Comparison of ENCODE assay signal across 21 cellular contexts in genomic region chr4:55528495-55528894, GRCh38.
"Had no signal": no experiment of that assay in that cellular context is flagged by ENCODE, and none has a peak within 500 bp of the region (broad histone marks: within the 10 kb centered on the region; RNA-seq: fewer than 3 reads in every experiment).

No MANE protein-coding gene starts in this region.

- H3K4me3 ChIP-seq: SJSA1, SK-N-MC had no signal

- H3K9ac ChIP-seq: KMS-11 had no signal

- H3K27me3 ChIP-seq: SJSA1 had no signal

- ATAC-seq: HepG2 had no signal

- H3K9me3 ChIP-seq: SJSA1 had no signal

- H3K27ac ChIP-seq: KMS-11, SJSA1, SK-N-MC had no signal

- H3K4me2 ChIP-seq: KMS-11 had no signal

- FAIRE-seq: HepG2, RCC 7860 had no signal

- DNase-seq: IMR-90, Kasumi-1, MM.1S, NCI-H1092 treated with DMSO at 0.1 percent for 48 hours, NCI-H1436, NCI-H187, NCI-H2029, NCI-H2081 treated with DMSO at 0.1 percent for 48 hours, NCI-H2171 treated with DMSO at 0.1 percent for 48 hours, NCI-H345, NCI-H524, NCI-H526 treated with DMSO at 0.1 percent for 48 hours, NCI-H748 treated with DMSO at 0.1 percent for 48 hours, Right ventricle myocardium superior, RPMI8226, SIG-M5 had no signal
